Comparison of ENCODE assay signal across 26 cellular contexts in the genomic region with DNA sequence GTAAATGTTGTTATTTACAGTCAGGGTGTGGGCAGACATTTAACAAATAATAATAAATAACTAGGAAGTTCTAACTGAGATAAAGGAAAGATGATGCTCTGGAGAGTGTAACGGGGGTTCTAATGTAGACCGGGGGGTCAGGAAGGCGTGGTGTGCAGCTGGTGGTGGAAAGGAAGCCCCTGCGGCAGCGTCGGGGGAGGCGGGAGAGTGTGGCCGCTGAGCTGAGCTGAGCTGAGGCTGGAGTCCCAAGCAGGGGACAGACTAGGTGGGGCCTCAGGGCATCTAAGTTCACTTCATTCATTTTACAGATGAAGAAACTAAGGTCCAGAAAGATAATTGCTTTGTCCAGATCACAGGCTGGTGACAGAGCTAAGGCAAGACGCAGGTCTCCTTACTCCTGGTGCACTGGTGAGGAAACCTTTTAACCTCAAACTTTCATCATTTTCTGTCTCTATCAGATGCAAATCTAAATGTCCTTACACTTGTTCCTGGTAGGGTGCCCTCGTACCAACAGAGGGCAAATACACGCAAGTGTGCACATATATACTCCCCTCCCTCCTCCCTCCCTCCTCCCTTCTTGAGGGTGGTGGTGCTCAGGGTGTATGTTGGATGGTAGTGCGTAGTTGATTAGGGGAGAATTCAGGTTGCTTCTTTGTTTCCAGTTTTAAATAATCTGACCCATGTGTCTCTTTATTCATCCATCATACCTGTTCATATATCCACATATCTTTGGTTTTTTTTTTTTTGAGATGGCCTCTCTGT. TPM values are rescaled to one million over a fixed set of nuclear protein-coding genes. Genes with fewer than 3 reads are reported as not detected.
"Had no signal": no experiment of that assay in that cellular context is flagged by ENCODE, and none has a peak within 500 bp of the region (broad histone marks: within the 10 kb centered on the region; RNA-seq: fewer than 3 reads in every experiment).

No MANE protein-coding gene starts in this region.

- H3K27me3 Mint-ChIP-seq: progenitor cell of endocrine pancreas had no signal

- H3K4me2 ChIP-seq: hepatocyte had no signal

- H3K4me3 ChIP-seq: gastrocnemius medialis, heart left ventricle, hepatocyte, left ventricle myocardium inferior, lower lobe of right lung, neural progenitor cell, right lobe of liver, thoracic aorta, transverse colon, upper lobe of right lung, uterus had no signal

- H3K4me1 ChIP-seq: gastrocnemius medialis, lower lobe of right lung, parathyroid adenoma, right lobe of liver, transverse colon, uterus had no signal

- H3K9ac ChIP-seq: neural progenitor cell, parathyroid adenoma had no signal

- H3K9me3 Mint-ChIP-seq: naive thymus-derived CD8-positive, alpha-beta T cell; stimulated activated effector memory CD8-positive, alpha-beta T cell treated with anti-CD3 and anti-CD28 coated beads, Interleukin-12 subunit alpha, Interleukin-12 subunit beta, amount 100 ng/mL, for 72 hours had no signal

- H3K79me2 ChIP-seq: parathyroid adenoma had no signal

- H2AFZ ChIP-seq: hepatocyte, neural progenitor cell, parathyroid adenoma had no signal

- H3K27ac Mint-ChIP-seq: neural progenitor cell; progenitor cell of endocrine pancreas; stimulated activated effector memory CD8-positive, alpha-beta T cell treated with anti-CD3 and anti-CD28 coated beads, Interleukin-12 subunit alpha, Interleukin-12 subunit beta, amount 100 ng/mL, for 72 hours had no signal

- H3K27me3 ChIP-seq: hepatocyte, neural progenitor cell, right lobe of liver, transverse colon, upper lobe of right lung, uterus had no signal

- DNase-seq: cerebellar nuclear complex; cortex of kidney; effector CD4-positive, alpha-beta T cell; foreskin fibroblast; gastrocnemius medialis; heart left ventricle; islet precursor cell; kidney glomerular epithelial cell; left colon; left ventricle myocardium inferior; lower lobe of right lung; naive thymus-derived CD8-positive, alpha-beta T cell; right lobe of liver; small intestine; stimulated activated CD4-positive, alpha-beta T cell treated with anti-CD3 and anti-CD28 coated beads, Interleukin-15, amount 100 ng/mL, for 24 hours; stimulated activated CD4-positive, alpha-beta T cell treated with anti-CD3 and anti-CD28 coated beads, Interleukin-4, amount 100 ng/mL, for 1 hour; stimulated activated naive CD4-positive, alpha-beta T cell treated with Interleukin-2 at 50 U/mL for 16 hours; transverse colon; upper lobe of right lung; uterus had no signal

- FAIRE-seq: small intestine had no signal

- H3K36me3 ChIP-seq: gastrocnemius medialis, heart left ventricle, left ventricle myocardium inferior, lower lobe of right lung, neural progenitor cell, right lobe of liver, thoracic aorta, transverse colon, upper lobe of right lung, uterus had no signal

- H3K27ac ChIP-seq: gastrocnemius medialis, heart left ventricle, hepatocyte, left ventricle myocardium inferior, lower lobe of right lung, parathyroid adenoma, right lobe of liver, thoracic aorta, transverse colon, upper lobe of right lung, uterus had no signal

- H3K4me1 Mint-ChIP-seq: stimulated activated effector memory CD8-positive, alpha-beta T cell treated with anti-CD3 and anti-CD28 coated beads, Interleukin-12 subunit alpha, Interleukin-12 subunit beta, amount 100 ng/mL, for 72 hours had no signal

- H3K36me3 Mint-ChIP-seq: naive thymus-derived CD8-positive, alpha-beta T cell; neural progenitor cell; stimulated activated effector memory CD8-positive, alpha-beta T cell treated with anti-CD3 and anti-CD28 coated beads, Interleukin-12 subunit alpha, Interleukin-12 subunit beta, amount 100 ng/mL, for 72 hours had no signal

- H3K4me3 Mint-ChIP-seq: neural progenitor cell; stimulated activated effector memory CD8-positive, alpha-beta T cell treated with anti-CD3 and anti-CD28 coated beads, Interleukin-12 subunit alpha, Interleukin-12 subunit beta, amount 100 ng/mL, for 72 hours had no signal

- H3K9me3 ChIP-seq: gastrocnemius medialis, heart left ventricle, left ventricle myocardium inferior, lower lobe of right lung, right lobe of liver, thoracic aorta, transverse colon, upper lobe of right lung, uterus had no signal

- ATAC-seq: gastrocnemius medialis; heart left ventricle; left colon; lower lobe of right lung; naive thymus-derived CD8-positive, alpha-beta T cell; stimulated activated effector memory CD8-positive, alpha-beta T cell treated with anti-CD3 and anti-CD28 coated beads, Interleukin-12 subunit alpha, Interleukin-12 subunit beta, amount 100 ng/mL, for 72 hours; upper lobe of right lung had no signal

RNA-seq across cellular contexts. Expression of a gene that starts 44.2 kb away (rescaled TPM):
- polyA plus RNA-seq: naive thymus-derived CD8-positive, alpha-beta T cell had no signal
